In genomic region chr16:46688657-46689491, GRCh38 we compare ENCODE assay signal across 8 cellular contexts. TPM values are rescaled to one million over a fixed set of nuclear protein-coding genes. Genes with fewer than 3 reads are reported as not detected.
DNase-seq lines count a peak whose midpoint lies in the region; TF ChIP-seq lines count a peak whose summit lies in the region.

VPS35 (minus strand) TSS chr16:46689178; CDS start chr16:46689133, 45 bp downstream.

- H3K27ac Mint-ChIP-seq in activated naive CD4-positive, alpha-beta T cell treated with anti-CD3 and anti-CD28 coated beads for 36 hours, result peak within 1 kb of the TSS; percentile 64

- CTCF ChIA-PET in activated naive CD4-positive, alpha-beta T cell treated with anti-CD3 and anti-CD28 coated beads for 36 hours (lab: Charles Lee), result interaction anchor here (0.6 to 1.0 kb wide), 3 partner anchors 34 to 160 kb away, joined by 3 to 4 read pairs (median 3); no protein-coding TSS in a partner anchor

- peaks cover 1% of the 10 kb centered on the region; the same call in 1 of the 2 replicates for H3K36me3 ChIP-seq in GM06990 (ENCODE audit: control insufficient read depth, insufficient read depth, low read length)

- H3K4me3 ChIP-seq in GM06990 (replicated peaks; ENCODE audit: low read depth, low read length), result peak within 1 kb of the TSS; percentile 95
- H3K4me3 ChIP-seq in HFF-Myc (replicated peaks; ENCODE audit: low read depth, low read length), result peak within 1 kb of the TSS; percentile 74

- H3K9me3 Mint-ChIP-seq in activated naive CD4-positive, alpha-beta T cell treated with anti-CD3 and anti-CD28 coated beads for 36 hours, result no peaks in the 10 kb centered on the region

- peak within 1 kb of the TSS; percentile 99 for H3K27ac ChIP-seq in temporal lobe (ENCODE audit: low read depth, low read length)

- intact Hi-C loops in activated naive CD4-positive, alpha-beta T cell treated with anti-CD3 and anti-CD28 coated beads for 36 hours (cut with micrococcal nuclease), result loop anchor here (1.0 to 10.0 kb wide), 10 partner anchors 68 to 1920 kb away; partner anchors contain the start of genes C16orf87, DNAJA2, GPT2 and ITFG1

- H3K4me1 Mint-ChIP-seq in activated naive CD4-positive, alpha-beta T cell treated with anti-CD3 and anti-CD28 coated beads for 36 hours (ENCODE audit: low read depth), result peaks cover 49% of the 10 kb centered on the region

- no peaks in the 10 kb centered on the region for H3K27me3 ChIP-seq in GM06990 (replicated peaks; ENCODE audit: control insufficient read depth, insufficient read depth, low read length)

- peak; percentile 58 for TF ChIP-seq CTCF in GM06990 (IDR thresholded peaks at IDR 0.05; ENCODE audit: insufficient read depth, low read length, poor library complexity, severe bottlenecking)
- peak; percentile 30 for TF ChIP-seq CTCF in HFF-Myc (IDR thresholded peaks at IDR 0.05; ENCODE audit: low read depth, low read length, missing control alignments)

- H3K4me3 Mint-ChIP-seq in activated naive CD4-positive, alpha-beta T cell treated with anti-CD3 and anti-CD28 coated beads for 36 hours, result no peak within 1 kb of the TSS

- peaks cover 20% of the 10 kb centered on the region for H3K36me3 Mint-ChIP-seq in activated naive CD4-positive, alpha-beta T cell treated with anti-CD3 and anti-CD28 coated beads for 36 hours (ENCODE audit: low read depth)

- DNase-seq in GM06990 (ENCODE audit: extremely low read depth, insufficient read length) (peak; percentile 99), HFF-Myc (ENCODE audit: extremely low read depth, low read depth) (peak; percentile 96), MV-4-11 (lab: John Stamatoyannopoulos, UW) (peak; percentile 99), SK-MEL-5 (ENCODE audit: low read depth, low spot score) (peak; percentile 98), germinal center (ENCODE audit: low spot score) (peak; percentile 97), nucleus accumbens (lab: John Stamatoyannopoulos, UW) (peak; percentile 93 to 100 (median 99))
- DNase-seq in activated naive CD4-positive, alpha-beta T cell treated with anti-CD3 and anti-CD28 coated beads for 36 hours, result peak; percentile 100

- no peaks in the 10 kb centered on the region for H3K27me3 Mint-ChIP-seq in activated naive CD4-positive, alpha-beta T cell treated with anti-CD3 and anti-CD28 coated beads for 36 hours (ENCODE audit: low read depth)

- in situ Hi-C loops in SK-MEL-5 (cut with HindIII; ENCODE audit: low pct_unique_long_range_greater_than_20kb, low sequenced_read_pairs), result no loop called here

RNA-seq across cellular contexts. Expression of gene VPS35, which starts in this region (rescaled TPM):
- total RNA-seq in SK-MEL-5 (2014; rRNA removed; shearing (Covaris generic)), result 148 and 162 TPM in 2 replicates
- polyA plus RNA-seq in SK-MEL-5 (2015; cell fraction: cytosol; rRNA removed), result 76.0 and 98.5 TPM in 2 replicates
- 35.6 and 46.4 TPM in 2 replicates for polyA plus RNA-seq in SK-MEL-5 (2015; cell fraction: nucleus; rRNA removed)
- 10 to 100 TPM; 83.2 to 93.0 TPM for total RNA-seq in activated naive CD4-positive, alpha-beta T cell treated with anti-CD3 and anti-CD28 coated beads for 36 hours
- 108 TPM for total RNA-seq in temporal lobe

Comparison
In these comparisons a context has a peak if more than half of its experiments do, and no peak if none do; other contexts are left out.
1. Peak in every context shown above with its lines: DNase-seq, H3K4me3 ChIP-seq and H3K27ac ChIP-seq.